12 cellular contexts compared by ENCODE assay signal in the genomic region with DNA sequence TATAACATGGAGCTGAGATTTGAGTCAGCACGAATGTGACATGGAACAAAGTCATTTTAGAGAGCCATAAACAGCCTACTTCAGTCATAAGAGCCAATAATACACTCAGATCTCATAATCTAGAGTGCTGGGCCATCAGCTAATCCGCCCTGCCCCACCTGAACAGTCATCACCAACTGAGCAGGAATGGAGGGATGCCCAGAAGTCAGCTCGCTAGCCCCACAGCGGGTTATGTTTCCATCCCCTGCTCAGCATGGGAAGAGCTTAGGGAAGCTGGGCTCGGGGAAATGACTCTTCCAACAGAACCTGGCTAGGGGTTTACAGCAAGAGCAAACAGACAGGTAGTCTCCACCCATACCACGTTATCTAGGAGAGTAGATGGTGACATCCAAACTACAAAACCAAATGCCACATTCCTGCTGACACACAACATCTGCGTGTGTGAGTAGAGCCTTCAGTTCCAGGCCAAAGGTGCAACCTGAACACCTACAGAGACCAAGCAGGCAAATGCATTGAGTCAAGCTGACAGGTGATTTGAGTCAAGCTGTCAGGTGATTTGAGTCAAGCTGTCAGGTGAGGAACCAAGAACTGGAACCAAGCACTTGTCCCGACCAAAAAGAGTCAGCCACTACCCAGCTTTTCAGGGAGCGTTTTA. TPM values are rescaled to one million over a fixed set of nuclear protein-coding genes. Genes with fewer than 3 reads are reported as not detected.
DNase-seq lines count a peak whose midpoint lies in the region; TF ChIP-seq lines count a peak whose summit lies in the region.
"Had no signal": no experiment of that assay in that cellular context is flagged by ENCODE, and none has a peak within 500 bp of the region (broad histone marks: within the 10 kb centered on the region; RNA-seq: fewer than 3 reads in every experiment).

No MANE protein-coding gene starts in this region.

- H4K20me1 ChIP-seq in KMS-11 (ENCODE audit: insufficient read depth) (no peaks in the 10 kb centered on the region), neural cell (ENCODE audit: insufficient read depth) (no peaks in the 10 kb centered on the region)

- POLR2A ChIA-PET in CD8-positive, alpha-beta memory T cell (lab: Charles Lee) = interaction anchor here (1.6 kb wide), 1 partner anchor 64 kb away, joined by 3 read pairs; no protein-coding TSS in a partner anchor

- H3K79me2 ChIP-seq in KMS-11 (ENCODE audit: insufficient read depth, low read depth) = peaks cover 79% of the 10 kb centered on the region
- peaks cover 63% of the 10 kb centered on the region for H3K79me2 ChIP-seq in neural cell (replicated peaks; ENCODE audit: insufficient read depth, low read length)

- CTCF ChIA-PET in CD8-positive, alpha-beta memory T cell (lab: Charles Lee) = no interaction called here

- H3K27ac ChIP-seq in CD8-positive, alpha-beta memory T cell (ENCODE audit: low read depth, low read length) = no peak overlapping the region
- no peak overlapping the region for H3K27ac ChIP-seq in KMS-11
- H3K27ac ChIP-seq in colonic mucosa = peak overlapping the region; percentile 42
- no peak overlapping the region for H3K27ac ChIP-seq in neural cell (ENCODE audit: low read length)
- H3K27ac ChIP-seq: adrenal gland, RWPE1, tibial artery had no signal

- no peak for DNase-seq in CD8-positive, alpha-beta memory T cell
- DNase-seq in colonic mucosa (peak; percentile 52), NCI-H748 treated with DMSO at 0.1 percent for 48 hours (lab: John Stamatoyannopoulos, UW) (no peak), NCI-H1694 treated with DMSO at 0.1 percent for 48 hours (lab: John Stamatoyannopoulos, UW) (no peak), OCI-M1 (lab: John Stamatoyannopoulos, UW) (no peak), foreskin melanocyte (no peak)
- DNase-seq: adrenal gland, heart right ventricle, tibial artery had no signal

- H3K9me3 ChIP-seq in CD8-positive, alpha-beta memory T cell (ENCODE audit: low read length) = no peaks in the 10 kb centered on the region
- H3K9me3 ChIP-seq in colonic mucosa (no peaks in the 10 kb centered on the region), neural cell (ENCODE audit: low read length) (no peaks in the 10 kb centered on the region)
- H3K9me3 ChIP-seq: adrenal gland, heart right ventricle, tibial artery had no signal

- H3K27me3 ChIP-seq in CD8-positive, alpha-beta memory T cell (ENCODE audit: insufficient read depth, low read length, poor library complexity, severe bottlenecking) = no peaks in the 10 kb centered on the region
- H3K27me3 ChIP-seq in KMS-11 (ENCODE audit: insufficient read depth, low read depth) (no peaks in the 10 kb centered on the region), colonic mucosa (no peaks in the 10 kb centered on the region), neural cell (ENCODE audit: insufficient read depth, low read depth, low read length) (no peaks in the 10 kb centered on the region)
- H3K27me3 ChIP-seq: adrenal gland, heart right ventricle, tibial artery had no signal

- no peaks in the 10 kb centered on the region for H3K9me3 Mint-ChIP-seq in CD8-positive, alpha-beta memory T cell

- peaks cover 8% of the 10 kb centered on the region for H3K36me3 ChIP-seq in CD8-positive, alpha-beta memory T cell (ENCODE audit: insufficient read depth, low read length)
- H3K36me3 ChIP-seq in KMS-11 (ENCODE audit: insufficient read depth) (no peaks in the 10 kb centered on the region), colonic mucosa (no peaks in the 10 kb centered on the region), neural cell (ENCODE audit: insufficient read depth, low read length) (no peaks in the 10 kb centered on the region)

- no peak overlapping the region for H2AFZ ChIP-seq in KMS-11 (ENCODE audit: low read depth)
- H2AFZ ChIP-seq in neural cell (ENCODE audit: low read depth, low read length) = no peak overlapping the region

- H3K36me3 Mint-ChIP-seq in CD8-positive, alpha-beta memory T cell = peaks cover 0 to 34% (median 2%) of the 10 kb centered on the region in 3 donors

- peak overlapping the region; percentile 66 to 96 (median 90) for H3K4me3 Mint-ChIP-seq in CD8-positive, alpha-beta memory T cell

- peaks cover 45 to 66% (median 62%) of the 10 kb centered on the region in 3 donors for H3K4me1 Mint-ChIP-seq in CD8-positive, alpha-beta memory T cell

- peak overlapping the region; percentile 27 to 92 (median 79) for H3K27ac Mint-ChIP-seq in CD8-positive, alpha-beta memory T cell

- no peaks in the 10 kb centered on the region for H3F3A ChIP-seq in neural cell (ENCODE audit: insufficient read depth, low read length, poor library complexity, severe bottlenecking)

- intact Hi-C loops in colonic mucosa (cut with DNase I) = no loop called here

- peaks cover 44% of the 10 kb centered on the region for H3K4me1 ChIP-seq in CD8-positive, alpha-beta memory T cell (ENCODE audit: insufficient read depth, low read length)
- H3K4me1 ChIP-seq in KMS-11 (ENCODE audit: low read depth, poor library complexity, severe bottlenecking) (peaks cover 11% of the 10 kb centered on the region), colonic mucosa (peaks cover 22% of the 10 kb centered on the region)

- TF ChIP-seq EP300 in neural cell (conservative IDR thresholded peaks at IDR 0.05; ENCODE audit: poor library complexity, severe bottlenecking) = no peak

- TF ChIP-seq CTCF in KMS-11 (conservative IDR thresholded peaks at IDR 0.05; ENCODE audit: low read depth, low read length) = no peak
- TF ChIP-seq CTCF in colonic mucosa (IDR thresholded peaks at IDR 0.05) = no peak
- no peak for TF ChIP-seq CTCF in neural cell (IDR thresholded peaks at IDR 0.05; ENCODE audit: poor library complexity, severe bottlenecking)

- no peaks in the 10 kb centered on the region for H3K9me2 ChIP-seq in neural cell (ENCODE audit: insufficient read depth, low read length)

- H3K4me2 ChIP-seq in KMS-11 (peak overlapping the region; percentile 91; the same call in 1 of the 2 replicates), neural cell (ENCODE audit: low read length) (peak overlapping the region; percentile 83)

- H3K27me3 Mint-ChIP-seq in CD8-positive, alpha-beta memory T cell = no peaks in the 10 kb centered on the region

- no peak overlapping the region for H3K9ac ChIP-seq in KMS-11
- peak overlapping the region in 1 of 2 donors; percentile 92 for H3K9ac ChIP-seq in colonic mucosa (ENCODE audit: low read depth in 2 of 2, low read length in 2 of 2)
- no peak overlapping the region for H3K9ac ChIP-seq in neural cell (ENCODE audit: low read length)

- H3K4me3 ChIP-seq in CD8-positive, alpha-beta memory T cell (ENCODE audit: low read length) = no peak overlapping the region
- no peak overlapping the region for H3K4me3 ChIP-seq in KMS-11 (IDR thresholded peaks at IDR 0.05; ENCODE audit: insufficient read depth, low read depth, low read length)
- no peak overlapping the region for H3K4me3 ChIP-seq in colonic mucosa
- H3K4me3 ChIP-seq in neural cell (ENCODE audit: low read length) = peak overlapping the region; percentile 100

- no peak for TF ChIP-seq RAD21 in neural cell (conservative IDR thresholded peaks at IDR 0.05)

TF ChIP-seq in neural cell, 6 proteins besides CTCF, POLR2A, EP300 and RAD21:
- TF ChIP-seq EZH2 (IDR thresholded peaks at IDR 0.05; ENCODE audit: borderline replicate concordance, insufficient read depth, low read length, poor library complexity, severe bottlenecking) (no peak), SMC3 (conservative IDR thresholded peaks at IDR 0.05; ENCODE audit: poor library complexity) (no peak), TAF1 (IDR thresholded peaks at IDR 0.05; ENCODE audit: low read depth) (no peak), POLR2AphosphoS5 (IDR thresholded peaks at IDR 0.05) (no peak), MXI1 (conservative IDR thresholded peaks at IDR 0.05; ENCODE audit: poor library complexity, severe bottlenecking) (no peak)
- TF ChIP-seq, protein P1, sequence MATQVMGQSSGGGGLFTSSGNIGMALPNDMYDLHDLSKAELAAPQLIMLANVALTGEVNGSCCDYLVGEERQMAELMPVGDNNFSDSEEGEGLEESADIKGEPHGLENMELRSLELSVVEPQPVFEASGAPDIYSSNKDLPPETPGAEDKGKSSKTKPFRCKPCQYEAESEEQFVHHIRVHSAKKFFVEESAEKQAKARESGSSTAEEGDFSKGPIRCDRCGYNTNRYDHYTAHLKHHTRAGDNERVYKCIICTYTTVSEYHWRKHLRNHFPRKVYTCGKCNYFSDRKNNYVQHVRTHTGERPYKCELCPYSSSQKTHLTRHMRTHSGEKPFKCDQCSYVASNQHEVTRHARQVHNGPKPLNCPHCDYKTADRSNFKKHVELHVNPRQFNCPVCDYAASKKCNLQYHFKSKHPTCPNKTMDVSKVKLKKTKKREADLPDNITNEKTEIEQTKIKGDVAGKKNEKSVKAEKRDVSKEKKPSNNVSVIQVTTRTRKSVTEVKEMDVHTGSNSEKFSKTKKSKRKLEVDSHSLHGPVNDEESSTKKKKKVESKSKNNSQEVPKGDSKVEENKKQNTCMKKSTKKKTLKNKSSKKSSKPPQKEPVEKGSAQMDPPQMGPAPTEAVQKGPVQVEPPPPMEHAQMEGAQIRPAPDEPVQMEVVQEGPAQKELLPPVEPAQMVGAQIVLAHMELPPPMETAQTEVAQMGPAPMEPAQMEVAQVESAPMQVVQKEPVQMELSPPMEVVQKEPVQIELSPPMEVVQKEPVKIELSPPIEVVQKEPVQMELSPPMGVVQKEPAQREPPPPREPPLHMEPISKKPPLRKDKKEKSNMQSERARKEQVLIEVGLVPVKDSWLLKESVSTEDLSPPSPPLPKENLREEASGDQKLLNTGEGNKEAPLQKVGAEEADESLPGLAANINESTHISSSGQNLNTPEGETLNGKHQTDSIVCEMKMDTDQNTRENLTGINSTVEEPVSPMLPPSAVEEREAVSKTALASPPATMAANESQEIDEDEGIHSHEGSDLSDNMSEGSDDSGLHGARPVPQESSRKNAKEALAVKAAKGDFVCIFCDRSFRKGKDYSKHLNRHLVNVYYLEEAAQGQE (IDR thresholded peaks at IDR 0.05; ENCODE audit: borderline replicate concordance) = no peak

RNA-seq across cellular contexts. Expression of a gene that starts 2.0 kb away (rescaled TPM):
- total RNA-seq in CD8-positive, alpha-beta memory T cell = 10 to 100 TPM; 26.1 to 29.8 TPM
- polyA plus RNA-seq in CD8-positive, alpha-beta memory T cell = 37.4 TPM
- 10 to 100 TPM; 28.6 to 44.8 TPM for total RNA-seq in colonic mucosa
- polyA plus RNA-seq in neural cell = 22.9 and 24.6 TPM in 2 replicates
- 18.5 and 22.4 TPM in 2 replicates for polyA minus RNA-seq in neural cell

RNA-seq across cellular contexts. Expression of a gene that starts 41.3 kb away (rescaled TPM):
- total RNA-seq in CD8-positive, alpha-beta memory T cell = 1 to 10 TPM; 2.7 to 2.8 TPM
- 3.0 TPM for polyA plus RNA-seq in CD8-positive, alpha-beta memory T cell
- 1 to 10 TPM; 1.8 to 5.2 TPM for total RNA-seq in colonic mucosa
- 2.5 and 2.8 TPM in 2 replicates for polyA plus RNA-seq in neural cell
- 4.9 and 5.9 TPM in 2 replicates for polyA minus RNA-seq in neural cell
